Comparison of ENCODE assay signal across 1 cellular context in the genomic region with DNA sequence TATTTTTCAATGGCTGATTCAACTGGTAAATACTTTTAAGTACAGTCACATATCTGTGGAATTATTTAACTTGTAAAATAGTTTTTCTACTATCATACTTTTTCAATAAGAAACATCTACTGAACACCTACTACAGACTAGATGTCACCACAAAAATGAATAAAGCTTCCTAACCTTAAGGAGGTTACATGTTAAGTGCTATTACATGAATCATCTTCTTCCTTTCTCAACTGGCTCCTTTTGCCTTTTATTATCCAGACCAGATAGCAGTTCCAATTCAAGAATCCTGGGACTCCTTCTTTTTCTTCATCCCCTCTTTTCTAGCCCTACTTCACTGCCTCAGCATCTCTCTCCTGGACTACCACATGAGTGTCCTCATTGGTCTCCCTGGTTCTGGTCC.
TF ChIP-seq lines count a peak whose summit lies in the region.

No MANE protein-coding gene starts in this region.

TF ChIP-seq in IMR-90, 13 proteins besides CTCF, POLR2A, EP300 and RAD21 (continued from another document):
- TF ChIP-seq, protein P1, sequence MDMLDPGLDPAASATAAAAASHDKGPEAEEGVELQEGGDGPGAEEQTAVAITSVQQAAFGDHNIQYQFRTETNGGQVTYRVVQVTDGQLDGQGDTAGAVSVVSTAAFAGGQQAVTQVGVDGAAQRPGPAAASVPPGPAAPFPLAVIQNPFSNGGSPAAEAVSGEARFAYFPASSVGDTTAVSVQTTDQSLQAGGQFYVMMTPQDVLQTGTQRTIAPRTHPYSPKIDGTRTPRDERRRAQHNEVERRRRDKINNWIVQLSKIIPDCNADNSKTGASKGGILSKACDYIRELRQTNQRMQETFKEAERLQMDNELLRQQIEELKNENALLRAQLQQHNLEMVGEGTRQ (IDR thresholded peaks at IDR 0.05; ENCODE audit: low read depth, low read length) = no peak
